ENCODE assay signal across 2 cellular contexts in the genomic region with DNA sequence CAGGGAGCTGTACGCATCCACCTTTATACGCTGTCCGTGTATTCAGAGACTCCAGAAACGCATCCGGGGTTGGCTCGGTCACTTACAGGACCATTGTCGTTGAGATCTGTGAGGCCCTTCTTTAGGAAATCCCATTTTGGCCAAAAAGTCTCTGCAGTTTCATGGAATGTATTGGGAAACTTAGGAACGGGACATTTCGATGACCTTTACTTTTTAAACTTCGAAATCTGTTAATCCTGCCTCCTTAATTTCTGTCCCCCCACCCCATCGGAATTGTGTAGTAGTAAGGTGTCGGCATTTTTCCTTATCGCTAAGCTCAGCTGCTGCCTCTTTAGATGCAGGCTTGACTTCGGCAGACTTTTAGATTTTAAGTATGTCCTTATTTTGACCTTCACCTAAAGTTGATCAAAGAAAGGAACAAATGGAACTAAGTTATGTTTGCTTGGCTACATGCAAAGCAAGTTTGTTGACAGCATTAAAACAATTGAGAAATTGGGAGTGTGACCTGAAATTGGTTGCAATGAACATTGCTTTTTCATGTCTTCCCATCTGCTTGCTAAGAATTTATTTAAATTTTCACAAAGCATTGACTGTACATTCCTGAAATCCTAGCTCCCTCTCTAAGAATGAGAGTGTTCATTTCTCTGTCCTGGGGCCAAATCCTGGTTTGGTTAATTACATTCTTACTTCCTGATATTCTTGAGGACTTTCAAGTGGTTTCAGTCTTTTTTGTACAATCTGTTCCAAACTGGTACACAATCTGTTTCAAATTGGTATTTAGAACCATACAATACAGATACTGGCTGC.
TF ChIP-seq lines count a peak whose summit lies in the region.

No MANE protein-coding gene starts in this region.

TF ChIP-seq in A549, 52 proteins besides CTCF, POLR2A, EP300 and RAD21 (continued from another document):
- TF ChIP-seq PBX3 (IDR thresholded peaks at IDR 0.05): no peak
- TF ChIP-seq SREBF2 (IDR thresholded peaks at IDR 0.05): no peak
- TF ChIP-seq HDAC2 (IDR thresholded peaks at IDR 0.05): no peak
- no peak for TF ChIP-seq MAZ (IDR thresholded peaks at IDR 0.05; ENCODE audit: borderline replicate concordance, low read depth, low read length)
- no peak for TF ChIP-seq EHMT2 (IDR thresholded peaks at IDR 0.05; ENCODE audit: low read depth)
- no peak for TF ChIP-seq SMC3 (IDR thresholded peaks at IDR 0.05)
- TF ChIP-seq BHLHE40 (IDR thresholded peaks at IDR 0.05; ENCODE audit: low read depth, low read length): no peak
- TF ChIP-seq FOSB (CRISPR knock-in tag; IDR thresholded peaks at IDR 0.05): no peak
- no peak for TF ChIP-seq REST (IDR thresholded peaks at IDR 0.05)
- no peak for TF ChIP-seq RARB (CRISPR knock-in tag; IDR thresholded peaks at IDR 0.05)
- TF ChIP-seq, protein P1, sequence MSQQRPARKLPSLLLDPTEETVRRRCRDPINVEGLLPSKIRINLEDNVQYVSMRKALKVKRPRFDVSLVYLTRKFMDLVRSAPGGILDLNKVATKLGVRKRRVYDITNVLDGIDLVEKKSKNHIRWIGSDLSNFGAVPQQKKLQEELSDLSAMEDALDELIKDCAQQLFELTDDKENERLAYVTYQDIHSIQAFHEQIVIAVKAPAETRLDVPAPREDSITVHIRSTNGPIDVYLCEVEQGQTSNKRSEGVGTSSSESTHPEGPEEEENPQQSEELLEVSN (IDR thresholded peaks at IDR 0.05; ENCODE audit: borderline replicate concordance, low read depth): no peak
- TF ChIP-seq GATA3 (IDR thresholded peaks at IDR 0.05; ENCODE audit: borderline replicate concordance): no peak
- no peak for TF ChIP-seq JUNB (IDR thresholded peaks at IDR 0.05)
- TF ChIP-seq KDM1A (IDR thresholded peaks at IDR 0.05; ENCODE audit: low read depth): no peak

TF ChIP-seq in GM12878, 131 proteins besides CTCF, POLR2A, EP300 and RAD21:
- TF ChIP-seq SKIL (IDR thresholded peaks at IDR 0.05; ENCODE audit: low read depth, poor library complexity, severe bottlenecking) (no peak), EZH2 (IDR thresholded peaks at IDR 0.05; ENCODE audit: borderline replicate concordance, control insufficient read depth, low read depth, low read length) (0 out of 2 replicates have a peak, but pooled peaks have one; percentile 22)
TF ChIP-seq in GM12878: peak in this region for 1.
